In genomic region chr14:37196604-37197420, GRCh38 we compare ENCODE assay signal across 8 cellular contexts. TPM values are rescaled to one million over a fixed set of nuclear protein-coding genes. Genes with fewer than 3 reads are reported as not detected.
A peak's percentile ranks its signal among the peaks of the same experiment; 100 is the strongest.
DNase-seq lines count a peak whose midpoint lies in the region; ATAC-seq and TF ChIP-seq lines count a peak whose summit lies in the region.

No MANE protein-coding gene starts in this region.

- H3K9ac ChIP-seq in iPS-15b (ENCODE audit: low read depth, low read length) (no peak overlapping the region), skeletal muscle satellite cell (ENCODE audit: low read depth, low read length) (peak overlapping the region; percentile 89)

- H3K4me2 ChIP-seq in skeletal muscle satellite cell (ENCODE audit: low read length) = peak overlapping the region; percentile 92

- peaks cover 13% of the 10 kb centered on the region for H3K27me3 Mint-ChIP-seq in activated T-helper 2 cell treated with anti-CD3 and anti-CD28 coated beads, Interferon-gamma antibody, Interleukin-2, Interleukin-4, amounts not matched to agents 10 μg/mL and 5 μg/mL and 100 μg/mL, durations not matched to agents 14 hours and 24 hours and 36 hours (ENCODE audit: low read depth)

- H3K4me3 ChIP-seq in HFF-Myc (replicated peaks; ENCODE audit: low read depth, low read length) = peak overlapping the region; percentile 73
- H3K4me3 ChIP-seq in iPS-15b (ENCODE audit: low read depth, low read length) = peak overlapping the region; percentile 83
- H3K4me3 ChIP-seq in skeletal muscle satellite cell (ENCODE audit: low read length) = peak overlapping the region; percentile 81

- DNase-seq in HFF-Myc (ENCODE audit: extremely low read depth, low read depth) = no peak
- DNase-seq in activated T-helper 2 cell treated with anti-CD3 and anti-CD28 coated beads, Interferon-gamma antibody, Interleukin-2, Interleukin-4, amounts not matched to agents 10 μg/mL and 5 μg/mL and 100 μg/mL, durations not matched to agents 14 hours and 24 hours and 36 hours (ENCODE audit: low spot score) = no peak
- DNase-seq in GM13977 (ENCODE audit: low spot score) = no peak

- in situ Hi-C loops in GM13977 (cut with MboI; ENCODE audit: low pct_unique_long_range_greater_than_20kb, low sequenced_read_pairs, unreplicated experiment) = no loop called here

- H3K27me3 ChIP-seq in iPS-15b (ENCODE audit: control insufficient read depth, insufficient read depth, low read length) (no peaks in the 10 kb centered on the region), skeletal muscle satellite cell (ENCODE audit: control insufficient read depth, insufficient read depth, low read length) (no peaks in the 10 kb centered on the region)

- H3K9me3 Mint-ChIP-seq in activated T-helper 2 cell treated with anti-CD3 and anti-CD28 coated beads, Interferon-gamma antibody, Interleukin-2, Interleukin-4, amounts not matched to agents 10 μg/mL and 5 μg/mL and 100 μg/mL, durations not matched to agents 14 hours and 24 hours and 36 hours = no peaks in the 10 kb centered on the region

- no peaks in the 10 kb centered on the region for H3K9me3 ChIP-seq in iPS-15b (ENCODE audit: control insufficient read depth, insufficient read depth, low read length)
- H3K9me3 ChIP-seq in skeletal muscle satellite cell (replicated peaks; ENCODE audit: low read length) = no peaks in the 10 kb centered on the region

- intact Hi-C loops in activated T-helper 2 cell treated with anti-CD3 and anti-CD28 coated beads, Interferon-gamma antibody, Interleukin-2, Interleukin-4, amounts not matched to agents 10 μg/mL and 5 μg/mL and 100 μg/mL, durations not matched to agents 14 hours and 24 hours and 36 hours (cut with micrococcal nuclease) = no loop called here

- H3K27ac Mint-ChIP-seq in activated T-helper 2 cell treated with anti-CD3 and anti-CD28 coated beads, Interferon-gamma antibody, Interleukin-2, Interleukin-4, amounts not matched to agents 10 μg/mL and 5 μg/mL and 100 μg/mL, durations not matched to agents 14 hours and 24 hours and 36 hours = no peak overlapping the region

- ATAC-seq in HG03432 (IDR thresholded peaks at IDR 0.05; ENCODE audit: unreplicated experiment) = no peak
- ATAC-seq in GM21528 (IDR thresholded peaks at IDR 0.05; ENCODE audit: low FRiP score, unreplicated experiment) = no peak
- no peak for ATAC-seq in HG03039 (IDR thresholded peaks at IDR 0.05; ENCODE audit: unreplicated experiment)

- H3K4me3 Mint-ChIP-seq in activated T-helper 2 cell treated with anti-CD3 and anti-CD28 coated beads, Interferon-gamma antibody, Interleukin-2, Interleukin-4, amounts not matched to agents 10 μg/mL and 5 μg/mL and 100 μg/mL, durations not matched to agents 14 hours and 24 hours and 36 hours (ENCODE audit: low read depth) = peak overlapping the region; percentile 60

- TF ChIP-seq CTCF in HFF-Myc (IDR thresholded peaks at IDR 0.05; ENCODE audit: low read depth, low read length, missing control alignments) (no peak), GM13977 (IDR thresholded peaks at IDR 0.05; ENCODE audit: extremely low read depth, insufficient read depth, missing control alignments) (no peak)

- no peaks in the 10 kb centered on the region for H3K4me1 Mint-ChIP-seq in activated T-helper 2 cell treated with anti-CD3 and anti-CD28 coated beads, Interferon-gamma antibody, Interleukin-2, Interleukin-4, amounts not matched to agents 10 μg/mL and 5 μg/mL and 100 μg/mL, durations not matched to agents 14 hours and 24 hours and 36 hours (ENCODE audit: low read depth)

- peaks cover under 1% of the 10 kb centered on the region for H3K4me1 ChIP-seq in iPS-15b (ENCODE audit: control insufficient read depth, insufficient read depth, low read length)
- peaks cover 16% of the 10 kb centered on the region for H3K4me1 ChIP-seq in skeletal muscle satellite cell (ENCODE audit: control insufficient read depth, insufficient read depth, low read length)

- no peaks in the 10 kb centered on the region for H3K36me3 ChIP-seq in iPS-15b (ENCODE audit: control insufficient read depth, insufficient read depth, low read length)
- no peaks in the 10 kb centered on the region for H3K36me3 ChIP-seq in skeletal muscle satellite cell (ENCODE audit: insufficient read depth, low read length)

- no peaks in the 10 kb centered on the region for H3K36me3 Mint-ChIP-seq in activated T-helper 2 cell treated with anti-CD3 and anti-CD28 coated beads, Interferon-gamma antibody, Interleukin-2, Interleukin-4, amounts not matched to agents 10 μg/mL and 5 μg/mL and 100 μg/mL, durations not matched to agents 14 hours and 24 hours and 36 hours (ENCODE audit: low read depth)

RNA-seq across cellular contexts. Expression of gene MIPOL1, which starts 0.9 kb away (rescaled TPM):
- not detected in 2 replicates for total RNA-seq in activated T-helper 2 cell treated with anti-CD3 and anti-CD28 coated beads, Interferon-gamma antibody, Interleukin-2, Interleukin-4, amounts not matched to agents 10 μg/mL and 5 μg/mL and 100 μg/mL, durations not matched to agents 14 hours and 24 hours and 36 hours
- 10.9 and 18.3 TPM in 2 replicates for total RNA-seq in skeletal muscle satellite cell (2012; rRNA removed)

RNA-seq across cellular contexts. Expression of gene SLC25A21, which starts 24.4 kb away (rescaled TPM):
- not detected in 2 replicates for total RNA-seq in activated T-helper 2 cell treated with anti-CD3 and anti-CD28 coated beads, Interferon-gamma antibody, Interleukin-2, Interleukin-4, amounts not matched to agents 10 μg/mL and 5 μg/mL and 100 μg/mL, durations not matched to agents 14 hours and 24 hours and 36 hours
- total RNA-seq in skeletal muscle satellite cell (2012; rRNA removed) = 0.87 and 1.8 TPM in 2 replicates
